Comparison of ENCODE assay signal across 8 cellular contexts in genomic region chr1:39576016-39576657, GRCh38. TPM values are rescaled to one million over a fixed set of nuclear protein-coding genes. Genes with fewer than 3 reads are reported as not detected.
DNase-seq lines count a peak whose midpoint lies in the region; TF ChIP-seq lines count a peak whose summit lies in the region.

No MANE protein-coding gene starts in this region.

- H3K9me3 ChIP-seq in neuronal stem cell (replicated peaks in 1 of 2; ENCODE audit: control insufficient read depth in 2 of 2, insufficient read depth in 1 of 2, low read depth in 1 of 2, low read length in 2 of 2), result no peaks in the 10 kb centered on the region

- H3K23ac ChIP-seq in neuronal stem cell (ENCODE audit: low read depth, low read length, poor library complexity), result peak overlapping the region; percentile 87

- H2AFZ ChIP-seq in neuronal stem cell (ENCODE audit: low read length), result peak overlapping the region; percentile 71

- H3K27ac Mint-ChIP-seq in activated T-helper 2 cell treated with anti-CD3 and anti-CD28 coated beads, Interferon-gamma antibody, Interleukin-2, Interleukin-4, amounts not matched to agents 10 μg/mL and 5 μg/mL and 100 μg/mL, durations not matched to agents 14 hours and 24 hours and 36 hours, result peak overlapping the region; percentile 87

- no peak overlapping the region for H2BK12ac ChIP-seq in neuronal stem cell (ENCODE audit: low read length)

- DNase-seq in HCEC 1CT (peak; percentile 15), NCI-H1105 treated with DMSO at 0.1 percent for 48 hours (lab: John Stamatoyannopoulos, UW) (peak; percentile 20), foreskin fibroblast (peak in 1 of 2 donors; percentile 38), neuronal stem cell (ENCODE audit: low spot score) (peak; percentile 31), SW 1271 (lab: John Stamatoyannopoulos, UW) (no peak), HPDE6-E6E7 (ENCODE audit: extremely low spot score) (no peak)
- no peak for DNase-seq in activated T-helper 2 cell treated with anti-CD3 and anti-CD28 coated beads, Interferon-gamma antibody, Interleukin-2, Interleukin-4, amounts not matched to agents 10 μg/mL and 5 μg/mL and 100 μg/mL, durations not matched to agents 14 hours and 24 hours and 36 hours (ENCODE audit: low spot score)

- WGBS in neuronal stem cell (ENCODE audit: extremely low coverage in 2 of 2, insufficient read length in 2 of 2, insufficient replicate concordance in 1 of 2), 2 donors, result no CpG with 5 or more reads among the region's 87 CpGs

- TF ChIP-seq CTCF in GM12875 (IDR thresholded peaks at IDR 0.05; ENCODE audit: borderline replicate concordance, insufficient read depth, low read depth, low read length) (no peak), foreskin fibroblast (IDR thresholded peaks at IDR 0.05; ENCODE audit: low read depth, low read length) (no peak)

- no peak overlapping the region for H2BK5ac ChIP-seq in neuronal stem cell (ENCODE audit: low read length)

- no peak overlapping the region for H2BK15ac ChIP-seq in neuronal stem cell (ENCODE audit: low read length)

- no peak overlapping the region for H3K27ac ChIP-seq in neuronal stem cell (replicated peaks; ENCODE audit: low read length)

- intact Hi-C loops in activated T-helper 2 cell treated with anti-CD3 and anti-CD28 coated beads, Interferon-gamma antibody, Interleukin-2, Interleukin-4, amounts not matched to agents 10 μg/mL and 5 μg/mL and 100 μg/mL, durations not matched to agents 14 hours and 24 hours and 36 hours (cut with micrococcal nuclease), result loop anchor here (5.0 kb wide), 1 partner anchor 384 kb away; no protein-coding TSS in a partner anchor

- peaks cover 6% of the 10 kb centered on the region for H3K79me1 ChIP-seq in neuronal stem cell (ENCODE audit: low read depth, low read length)

- no peak overlapping the region for H2BK120ac ChIP-seq in neuronal stem cell (ENCODE audit: low read depth, low read length)

- peaks cover 35% of the 10 kb centered on the region for H3K4me1 Mint-ChIP-seq in activated T-helper 2 cell treated with anti-CD3 and anti-CD28 coated beads, Interferon-gamma antibody, Interleukin-2, Interleukin-4, amounts not matched to agents 10 μg/mL and 5 μg/mL and 100 μg/mL, durations not matched to agents 14 hours and 24 hours and 36 hours (ENCODE audit: low read depth)

- H3K4me3 ChIP-seq in GM12875 (ENCODE audit: low read depth, low read length) (peak overlapping the region; percentile 81), foreskin fibroblast (ENCODE audit: low read depth in 1 of 2, low read length in 2 of 2) (peak overlapping the region; percentile 57 to 71), neuronal stem cell (ENCODE audit: low read length in 2 of 2) (peak overlapping the region; percentile 90 to 93)

- H4K91ac ChIP-seq in neuronal stem cell (ENCODE audit: low read depth, low read length, poor library complexity), result no peak overlapping the region

- H3K9ac ChIP-seq in neuronal stem cell (ENCODE audit: low read depth, low read length, poor library complexity), result peak overlapping the region; percentile 94

- peak overlapping the region; percentile 40 for H2AK5ac ChIP-seq in neuronal stem cell (ENCODE audit: low read depth, low read length)

- H3K27me3 Mint-ChIP-seq in activated T-helper 2 cell treated with anti-CD3 and anti-CD28 coated beads, Interferon-gamma antibody, Interleukin-2, Interleukin-4, amounts not matched to agents 10 μg/mL and 5 μg/mL and 100 μg/mL, durations not matched to agents 14 hours and 24 hours and 36 hours (ENCODE audit: low read depth), result no peaks in the 10 kb centered on the region

- H3K36me3 Mint-ChIP-seq in activated T-helper 2 cell treated with anti-CD3 and anti-CD28 coated beads, Interferon-gamma antibody, Interleukin-2, Interleukin-4, amounts not matched to agents 10 μg/mL and 5 μg/mL and 100 μg/mL, durations not matched to agents 14 hours and 24 hours and 36 hours (ENCODE audit: low read depth), result peaks cover 49% of the 10 kb centered on the region

- H3K9me3 Mint-ChIP-seq in activated T-helper 2 cell treated with anti-CD3 and anti-CD28 coated beads, Interferon-gamma antibody, Interleukin-2, Interleukin-4, amounts not matched to agents 10 μg/mL and 5 μg/mL and 100 μg/mL, durations not matched to agents 14 hours and 24 hours and 36 hours, result no peaks in the 10 kb centered on the region

- H3K4me1 ChIP-seq in neuronal stem cell (ENCODE audit: control insufficient read depth in 2 of 2, insufficient read depth in 1 of 2, low read depth in 1 of 2, low read length in 2 of 2), result peaks cover 12 to 14% of the 10 kb centered on the region in 2 donors

- no peak overlapping the region for H3K4ac ChIP-seq in neuronal stem cell (ENCODE audit: low read length)

- peak overlapping the region; percentile 97 for H3K18ac ChIP-seq in neuronal stem cell (ENCODE audit: low read length)

- peaks cover 17 to 46% of the 10 kb centered on the region in 2 donors for H3K36me3 ChIP-seq in neuronal stem cell (replicated peaks in 1 of 2; ENCODE audit: control insufficient read depth in 2 of 2, insufficient read depth in 2 of 2, low read length in 2 of 2)

- H3K4me2 ChIP-seq in neuronal stem cell (ENCODE audit: insufficient read depth, low read length, poor library complexity, severe bottlenecking), result peak overlapping the region; percentile 78

- H4K8ac ChIP-seq in neuronal stem cell (ENCODE audit: low read depth, low read length), result no peak overlapping the region

- no peak overlapping the region for H3K14ac ChIP-seq in neuronal stem cell (ENCODE audit: low read length)

- no peaks in the 10 kb centered on the region for H3K27me3 ChIP-seq in neuronal stem cell (ENCODE audit: control insufficient read depth in 3 of 3, insufficient read depth in 3 of 3, low read depth in 1 of 3, low read length in 3 of 3)

- peak overlapping the region; percentile 91 for H3K4me3 Mint-ChIP-seq in activated T-helper 2 cell treated with anti-CD3 and anti-CD28 coated beads, Interferon-gamma antibody, Interleukin-2, Interleukin-4, amounts not matched to agents 10 μg/mL and 5 μg/mL and 100 μg/mL, durations not matched to agents 14 hours and 24 hours and 36 hours (ENCODE audit: low read depth)

RNA-seq across cellular contexts. Expression of gene PABPC4, which starts 0.5 kb away (rescaled TPM):
- total RNA-seq in activated T-helper 2 cell treated with anti-CD3 and anti-CD28 coated beads, Interferon-gamma antibody, Interleukin-2, Interleukin-4, amounts not matched to agents 10 μg/mL and 5 μg/mL and 100 μg/mL, durations not matched to agents 14 hours and 24 hours and 36 hours, result 369 and 375 TPM in 2 replicates
- 139 TPM for polyA plus RNA-seq in neuronal stem cell (2013, experiment 1 of 2)
- 155 TPM for polyA plus RNA-seq in neuronal stem cell (2013, experiment 2 of 2)

Comparison
In these comparisons a context has a peak if more than half of its experiments do, and no peak if none do; other contexts are left out.
1. DNase-seq: peak in HCEC 1CT (single experiment), NCI-H1105 treated with DMSO at 0.1 percent for 48 hours (single experiment) and neuronal stem cell (single experiment); none in activated T-helper 2 cell treated with anti-CD3 and anti-CD28 coated beads, Interferon-gamma antibody, Interleukin-2, Interleukin-4, amounts not matched to agents 10 μg/mL and 5 μg/mL and 100 μg/mL, durations not matched to agents 14 hours and 24 hours and 36 hours (single experiment), SW 1271 (0 of 2) and HPDE6-E6E7 (single experiment).
2. Peak in every context shown above with its lines, with median percentiles within 50 percentile points of each other: H3K4me3 ChIP-seq.